In the genomic region with DNA sequence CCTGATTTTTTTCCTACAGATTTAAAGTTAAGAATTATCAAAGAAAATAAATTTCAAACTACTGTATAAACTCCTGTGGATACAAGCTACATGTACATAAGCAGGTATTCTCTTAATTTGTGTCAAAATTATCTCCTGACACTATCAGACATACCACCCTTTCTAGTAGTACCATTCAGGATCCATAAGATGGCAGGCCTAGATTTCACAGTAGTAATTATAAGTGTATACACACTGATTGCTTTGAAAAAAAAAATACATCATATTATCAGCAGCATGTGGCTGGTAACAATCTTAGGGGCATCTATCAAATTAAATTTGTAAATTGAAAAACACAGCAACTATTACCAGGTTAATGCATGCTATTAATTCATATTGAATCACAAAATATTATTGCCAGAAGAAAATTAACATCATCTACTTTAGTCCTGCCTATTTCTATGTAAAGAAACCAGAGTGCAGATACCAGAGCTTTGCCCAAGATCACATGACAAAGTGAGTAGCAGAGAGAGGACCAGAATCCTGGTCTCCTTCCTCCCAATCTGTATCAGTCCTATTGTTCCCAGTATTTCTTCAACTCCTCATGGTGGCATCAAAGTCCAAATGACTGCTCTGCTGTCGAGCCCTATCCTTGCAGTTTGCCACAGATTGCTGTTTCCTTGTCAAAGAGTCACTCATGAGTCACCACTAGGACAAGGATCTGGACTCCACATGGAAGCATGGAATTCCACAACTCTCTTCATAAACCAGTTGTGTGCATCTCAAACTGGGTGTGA, we compare ENCODE assay signal across 2 cellular contexts.
A peak's percentile ranks its signal among the peaks of the same experiment; 100 is the strongest.
TF ChIP-seq lines count a peak whose summit lies in the region.

No MANE protein-coding gene starts in this region.

TF ChIP-seq in IMR-90, 13 proteins besides CTCF, POLR2A, EP300 and RAD21:
- no peak for TF ChIP-seq CHD1 (IDR thresholded peaks at IDR 0.05; ENCODE audit: low read depth, low read length)
- no peak for TF ChIP-seq MXI1 (IDR thresholded peaks at IDR 0.05; ENCODE audit: borderline replicate concordance, low read depth, low read length)
- TF ChIP-seq, protein P1, sequence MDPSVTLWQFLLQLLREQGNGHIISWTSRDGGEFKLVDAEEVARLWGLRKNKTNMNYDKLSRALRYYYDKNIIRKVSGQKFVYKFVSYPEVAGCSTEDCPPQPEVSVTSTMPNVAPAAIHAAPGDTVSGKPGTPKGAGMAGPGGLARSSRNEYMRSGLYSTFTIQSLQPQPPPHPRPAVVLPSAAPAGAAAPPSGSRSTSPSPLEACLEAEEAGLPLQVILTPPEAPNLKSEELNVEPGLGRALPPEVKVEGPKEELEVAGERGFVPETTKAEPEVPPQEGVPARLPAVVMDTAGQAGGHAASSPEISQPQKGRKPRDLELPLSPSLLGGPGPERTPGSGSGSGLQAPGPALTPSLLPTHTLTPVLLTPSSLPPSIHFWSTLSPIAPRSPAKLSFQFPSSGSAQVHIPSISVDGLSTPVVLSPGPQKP (IDR thresholded peaks at IDR 0.05; ENCODE audit: borderline replicate concordance, low read depth, low read length) = no peak
- TF ChIP-seq, protein P2, sequence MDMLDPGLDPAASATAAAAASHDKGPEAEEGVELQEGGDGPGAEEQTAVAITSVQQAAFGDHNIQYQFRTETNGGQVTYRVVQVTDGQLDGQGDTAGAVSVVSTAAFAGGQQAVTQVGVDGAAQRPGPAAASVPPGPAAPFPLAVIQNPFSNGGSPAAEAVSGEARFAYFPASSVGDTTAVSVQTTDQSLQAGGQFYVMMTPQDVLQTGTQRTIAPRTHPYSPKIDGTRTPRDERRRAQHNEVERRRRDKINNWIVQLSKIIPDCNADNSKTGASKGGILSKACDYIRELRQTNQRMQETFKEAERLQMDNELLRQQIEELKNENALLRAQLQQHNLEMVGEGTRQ (IDR thresholded peaks at IDR 0.05; ENCODE audit: low read depth, low read length) = no peak
- TF ChIP-seq SMC3 (IDR thresholded peaks at IDR 0.05; ENCODE audit: low read depth, low read length) = no peak
- TF ChIP-seq RFX5 (IDR thresholded peaks at IDR 0.05; ENCODE audit: low read depth, low read length) = no peak
- TF ChIP-seq FOS (IDR thresholded peaks at IDR 0.05; ENCODE audit: low read depth, low read length) = no peak
- no peak for TF ChIP-seq CEBPB (IDR thresholded peaks at IDR 0.05; ENCODE audit: low read depth, low read length)

TF ChIP-seq in GM12878, 131 proteins besides CTCF, POLR2A, EP300 and RAD21:
- peak; percentile 9; the same call in 1 of the 2 replicates for TF ChIP-seq SMC3 (IDR thresholded peaks at IDR 0.05; ENCODE audit: borderline replicate concordance, low read length)
- TF ChIP-seq, protein P3, sequence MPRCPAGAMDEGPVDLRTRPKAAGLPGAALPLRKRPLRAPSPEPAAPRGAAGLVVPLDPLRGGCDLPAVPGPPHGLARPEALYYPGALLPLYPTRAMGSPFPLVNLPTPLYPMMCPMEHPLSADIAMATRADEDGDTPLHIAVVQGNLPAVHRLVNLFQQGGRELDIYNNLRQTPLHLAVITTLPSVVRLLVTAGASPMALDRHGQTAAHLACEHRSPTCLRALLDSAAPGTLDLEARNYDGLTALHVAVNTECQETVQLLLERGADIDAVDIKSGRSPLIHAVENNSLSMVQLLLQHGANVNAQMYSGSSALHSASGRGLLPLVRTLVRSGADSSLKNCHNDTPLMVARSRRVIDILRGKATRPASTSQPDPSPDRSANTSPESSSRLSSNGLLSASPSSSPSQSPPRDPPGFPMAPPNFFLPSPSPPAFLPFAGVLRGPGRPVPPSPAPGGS (IDR thresholded peaks at IDR 0.05; ENCODE audit: borderline replicate concordance, insufficient read depth, low read depth, low read length, poor library complexity, severe bottlenecking) = no peak
